ENCODE assay signal across 1 cellular context in the genomic region with DNA sequence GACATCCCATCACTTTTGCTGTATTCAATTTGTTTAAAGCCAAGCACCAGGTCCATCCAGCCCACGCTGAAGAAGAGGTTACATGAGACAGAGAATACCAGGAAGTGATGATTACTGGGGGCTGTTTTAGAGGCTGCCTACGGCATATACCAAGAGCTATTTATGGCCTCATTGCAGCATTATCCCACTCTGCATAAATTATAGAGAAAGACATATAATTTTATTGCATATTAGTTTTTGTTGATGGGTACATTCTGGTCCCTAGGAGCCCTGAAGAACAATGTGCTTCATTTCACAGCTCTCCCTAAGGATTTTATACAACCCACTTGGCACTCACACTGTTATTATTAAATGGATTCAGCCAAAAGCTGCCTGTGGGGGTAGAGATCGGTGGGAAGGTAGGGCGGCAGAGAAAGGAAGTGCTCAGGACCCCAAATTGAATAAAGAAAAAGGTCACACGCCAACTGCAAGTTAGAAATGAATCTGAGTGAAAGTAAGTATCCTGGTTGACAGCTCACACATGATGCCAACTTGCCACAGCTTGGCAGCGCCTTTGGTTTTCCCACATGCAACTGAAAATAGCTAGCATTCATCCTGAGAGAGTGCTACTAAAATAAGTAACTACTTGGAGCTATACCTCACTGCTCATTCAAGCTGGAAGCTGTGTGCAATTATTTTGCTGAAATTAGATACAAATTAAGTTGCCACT.
A peak's percentile ranks its signal among the peaks of the same experiment; 100 is the strongest.
TF ChIP-seq lines count a peak whose summit lies in the region.

No MANE protein-coding gene starts in this region.

TF ChIP-seq in GM12878, 131 proteins besides CTCF, POLR2A, EP300 and RAD21:
- TF ChIP-seq IKZF2 (IDR thresholded peaks at IDR 0.05) (peak in 1 of 2 experiments; percentile 33; a peak in 2 of 4 replicates), BCL11A (IDR thresholded peaks at IDR 0.05; ENCODE audit: low read depth, low read length) (no peak), GABPA (IDR thresholded peaks at IDR 0.05; ENCODE audit: low read depth) (no peak)
